In genomic region chr2:65420712-65421431, GRCh38 we compare ENCODE assay signal across 8 cellular contexts. TPM values are rescaled to one million over a fixed set of nuclear protein-coding genes. Genes with fewer than 3 reads are reported as not detected.
DNase-seq lines count a peak whose midpoint lies in the region; ATAC-seq and TF ChIP-seq lines count a peak whose summit lies in the region.

No MANE protein-coding gene starts in this region.

- POLR2A ChIA-PET in activated CD4-positive, alpha-beta T cell treated with anti-CD3 and anti-CD28 coated beads for 36 hours (lab: Charles Lee): no interaction called here

- CTCF ChIA-PET in activated CD4-positive, alpha-beta T cell treated with anti-CD3 and anti-CD28 coated beads for 36 hours (lab: Charles Lee): interaction anchor here (0.6 kb wide), 1 partner anchor 137 kb away, joined by 3 read pairs; no protein-coding TSS in a partner anchor

- H3K27me3 Mint-ChIP-seq in activated CD4-positive, alpha-beta T cell treated with anti-CD3 and anti-CD28 coated beads for 36 hours: no peaks in the 10 kb centered on the region

- intact Hi-C loops in activated CD4-positive, alpha-beta T cell treated with anti-CD3 and anti-CD28 coated beads for 36 hours (cut with DNase I, micrococcal nuclease): no loop called here

- DNase-seq in activated CD4-positive, alpha-beta T cell treated with anti-CD3 and anti-CD28 coated beads for 36 hours: peak; percentile 42
- DNase-seq in activated CD4-positive, alpha-beta T cell treated with anti-CD3 and anti-CD28 coated beads for 1 hour: no peak
- DNase-seq in SK-MEL-5 (ENCODE audit: low read depth, low spot score) (peak; percentile 53), cardiac muscle cell (ENCODE audit: low read depth in 1 of 2, low spot score in 1 of 2) (peak in 1 of 2 donors; percentile 60), NCI-H1694 (lab: John Stamatoyannopoulos, UW) (no peak), globus pallidus (ENCODE audit: low spot score) (no peak)
- no peak for DNase-seq in stimulated activated CD4-positive, alpha-beta T cell treated with anti-CD3 and anti-CD28 coated beads, Interleukin-12 subunit alpha, Interleukin-12 subunit beta, amount 100 ng/mL, for 4 hours

- TF ChIP-seq CTCF in cardiac muscle cell (IDR thresholded peaks at IDR 0.05; ENCODE audit: low read depth, low read length): no peak

- H3K4me3 ChIP-seq in cardiac muscle cell: no peak overlapping the region

- no peaks in the 10 kb centered on the region for H3K9me3 Mint-ChIP-seq in activated CD4-positive, alpha-beta T cell treated with anti-CD3 and anti-CD28 coated beads for 36 hours (ENCODE audit: low read depth)

- peak overlapping the region; percentile 75 for H3K27ac Mint-ChIP-seq in activated CD4-positive, alpha-beta T cell treated with anti-CD3 and anti-CD28 coated beads for 36 hours

- peaks cover 15% of the 10 kb centered on the region for H3K4me1 ChIP-seq in cardiac muscle cell (ENCODE audit: low read depth)

- ATAC-seq in activated CD4-positive, alpha-beta T cell treated with anti-CD3 and anti-CD28 coated beads for 36 hours: peak; percentile 55
- peak; percentile 50 for ATAC-seq in HG03097 (IDR thresholded peaks at IDR 0.05; ENCODE audit: low FRiP score, unreplicated experiment)

- H3K36me3 ChIP-seq in cardiac muscle cell: no peaks in the 10 kb centered on the region

- H3K4me3 Mint-ChIP-seq in activated CD4-positive, alpha-beta T cell treated with anti-CD3 and anti-CD28 coated beads for 36 hours: peak overlapping the region; percentile 2

- H3K27ac ChIP-seq in cardiac muscle cell: peak overlapping the region; percentile 2

- no peaks in the 10 kb centered on the region for H3K27me3 ChIP-seq in cardiac muscle cell

- no peaks in the 10 kb centered on the region for H3K9me3 ChIP-seq in cardiac muscle cell (ENCODE audit: low read depth)

- peaks cover 30% of the 10 kb centered on the region for H3K4me1 Mint-ChIP-seq in activated CD4-positive, alpha-beta T cell treated with anti-CD3 and anti-CD28 coated beads for 36 hours

- in situ Hi-C loops in SK-MEL-5 (cut with HindIII; ENCODE audit: low pct_unique_long_range_greater_than_20kb, low sequenced_read_pairs): no loop called here

- H3K36me3 Mint-ChIP-seq in activated CD4-positive, alpha-beta T cell treated with anti-CD3 and anti-CD28 coated beads for 36 hours (ENCODE audit: low read depth): no peaks in the 10 kb centered on the region

RNA-seq across cellular contexts. Expression of gene SPRED2, which starts 11.5 kb away (rescaled TPM):
- 1 to 10 TPM; 6.7 to 7.9 TPM for total RNA-seq in activated CD4-positive, alpha-beta T cell treated with anti-CD3 and anti-CD28 coated beads for 36 hours
- total RNA-seq in SK-MEL-5 (2014; rRNA removed; shearing (Covaris generic)): 10.4 and 14.6 TPM in 2 replicates
- 58.1 and 71.8 TPM in 2 replicates for polyA plus RNA-seq in SK-MEL-5 (2015; cell fraction: cytosol; rRNA removed)
- polyA plus RNA-seq in SK-MEL-5 (2015; cell fraction: nucleus; rRNA removed): 20.3 and 30.5 TPM in 2 replicates
- 11.7 and 14.7 TPM in 2 replicates for total RNA-seq in cardiac muscle cell
- polyA plus RNA-seq in cardiac muscle cell: 18.4 and 18.9 TPM in 2 replicates

Comparison
In these comparisons a context has a peak if more than half of its experiments do, and no peak if none do; other contexts are left out.
1. DNase-seq: peak in activated CD4-positive, alpha-beta T cell treated with anti-CD3 and anti-CD28 coated beads for 36 hours (single experiment) and SK-MEL-5 (single experiment); none in activated CD4-positive, alpha-beta T cell treated with anti-CD3 and anti-CD28 coated beads for 1 hour (single experiment), NCI-H1694 (single experiment), globus pallidus (single experiment) and stimulated activated CD4-positive, alpha-beta T cell treated with anti-CD3 and anti-CD28 coated beads, Interleukin-12 subunit alpha, Interleukin-12 subunit beta, amount 100 ng/mL, for 4 hours (single experiment).